Comparison of ENCODE assay signal across 18 cellular contexts in the genomic region with DNA sequence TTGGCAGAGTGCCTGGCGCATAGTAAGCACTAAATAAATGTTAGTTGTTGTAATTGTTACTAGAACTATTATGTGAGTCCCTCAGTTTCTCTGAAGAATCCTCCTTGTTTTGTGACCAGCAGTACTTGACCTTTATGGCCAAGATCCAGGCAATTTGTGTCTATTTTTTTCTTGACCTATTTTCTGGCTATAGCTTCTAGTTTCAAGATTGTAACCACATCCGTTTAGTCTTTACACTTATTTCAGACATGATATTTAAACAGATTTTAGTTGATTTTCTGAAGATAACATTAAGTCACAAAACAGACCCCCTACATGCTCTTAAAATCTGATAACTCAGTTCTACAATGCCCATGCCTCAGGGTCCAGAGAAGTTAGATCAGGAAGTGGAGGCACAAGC.
"Had no signal": no experiment of that assay in that cellular context is flagged by ENCODE, and none has a peak within 500 bp of the region (broad histone marks: within the 10 kb centered on the region; RNA-seq: fewer than 3 reads in every experiment).

No MANE protein-coding gene starts in this region.

- H3K36me3 Mint-ChIP-seq: activated naive CD8-positive, alpha-beta T cell; memory B cell had no signal

- H3K4me3 ChIP-seq: ascending aorta, psoas muscle, SK-N-MC, thyroid gland had no signal

- H3K27me3 Mint-ChIP-seq: activated naive CD8-positive, alpha-beta T cell had no signal

- H3K27me3 ChIP-seq: ascending aorta, foreskin keratinocyte, thyroid gland had no signal

- ATAC-seq: foreskin keratinocyte, left lobe of liver, psoas muscle, sciatic nerve had no signal

- H3K36me3 ChIP-seq: ascending aorta, thyroid gland had no signal

- H3K9me3 Mint-ChIP-seq: activated B cell treated with CpG ODN at 0.5 μM for 24 hours, memory B cell had no signal

- H3K27ac Mint-ChIP-seq: activated B cell treated with CpG ODN at 0.5 μM for 24 hours, memory B cell had no signal

- DNase-seq: activated B cell treated with CpG ODN at 0.5 μM for 24 hours; activated CD4-positive, alpha-beta T cell treated with anti-CD3 and anti-CD28 coated beads, Interleukin-2, amount 50 U/mL, for 1 hour; activated CD8-positive, alpha-beta memory T cell treated with anti-CD3 and anti-CD28 coated beads, Interleukin-2, amount 50 U/mL, for 4 hours; foreskin keratinocyte; islet precursor cell; psoas muscle; stimulated activated CD4-positive, alpha-beta T cell treated with anti-CD3 and anti-CD28 coated beads, Interleukin-12 subunit alpha, Interleukin-12 subunit beta, amount 100 ng/mL, for 4 hours; stimulated activated CD4-positive, alpha-beta T cell treated with anti-CD3 and anti-CD28 coated beads, Interleukin-2, amount 100 ng/mL, for 48 hours; thyroid gland had no signal

- H3K27ac ChIP-seq: ascending aorta, foreskin keratinocyte, psoas muscle, SK-N-MC, thyroid gland had no signal

- H3K4me1 ChIP-seq: psoas muscle had no signal

- H3K4me3 Mint-ChIP-seq: activated B cell treated with CpG ODN at 0.5 μM for 24 hours; activated naive CD8-positive, alpha-beta T cell; memory B cell had no signal

- FAIRE-seq: bronchial epithelial cell, colon, urothelium cell line had no signal

- H3K9me3 ChIP-seq: ascending aorta, psoas muscle, thyroid gland had no signal
